ENCODE assay signal across 10 cellular contexts in genomic region chr16:87932475-87933139, GRCh38. TPM values are rescaled to one million over a fixed set of nuclear protein-coding genes. Genes with fewer than 3 reads are reported as not detected.
"Had no signal": no experiment of that assay in that cellular context is flagged by ENCODE, and none has a peak within 500 bp of the region (broad histone marks: within the 10 kb centered on the region; RNA-seq: fewer than 3 reads in every experiment).

No MANE protein-coding gene starts in this region.

RNA-seq across cellular contexts. Expression of gene CA5A, which starts 3.7 kb away (rescaled TPM):
- total RNA-seq: activated CD4-positive, alpha-beta T cell treated with anti-CD3 and anti-CD28 coated beads, Interleukin-2, amount 10 ng/mL, durations not matched to agents 24 days and 14 days; activated CD8-positive, alpha-beta memory T cell treated with anti-CD3 and anti-CD28 coated beads for 36 hours; activated CD8-positive, alpha-beta T cell treated with anti-CD3 and anti-CD28 coated beads for 36 hours; activated naive CD8-positive, alpha-beta T cell treated with anti-CD3 and anti-CD28 coated beads for 36 hours; activated T-helper 17 cell treated with anti-CD3 and anti-CD28 coated beads, Interleukin-2, amount 50 U/mL, for 72 hours; aorta; cerebellum; OCI-LY7; Right ventricle myocardium inferior; SJSA1 had no signal
